In genomic region chr11:133990501-133990900, GRCh38 we compare ENCODE assay signal across 21 cellular contexts. TPM values are rescaled to one million over a fixed set of nuclear protein-coding genes. Genes with fewer than 3 reads are reported as not detected.
DNase-seq lines count a peak whose midpoint lies in the region; ATAC-seq and TF ChIP-seq lines count a peak whose summit lies in the region.
"Had no signal": no experiment of that assay in that cellular context is flagged by ENCODE, and none has a peak within 500 bp of the region (broad histone marks: within the 10 kb centered on the region; RNA-seq: fewer than 3 reads in every experiment).

No MANE protein-coding gene starts in this region.

- H3K27me3 Mint-ChIP-seq in activated CD8-positive, alpha-beta T cell treated with anti-CD3 and anti-CD28 coated beads, Interleukin-2, amount 10 ng/mL, durations not matched to agents 7 days and 5 days (ENCODE audit: low read depth) = no peaks in the 10 kb centered on the region
- H3K27me3 Mint-ChIP-seq in activated CD8-positive, alpha-beta T cell treated with anti-CD3 and anti-CD28 coated beads for 36 hours = no peaks in the 10 kb centered on the region

- ATAC-seq in activated CD8-positive, alpha-beta T cell treated with anti-CD3 and anti-CD28 coated beads, Interleukin-2, amount 10 ng/mL, durations not matched to agents 7 days and 5 days = no peak
- no peak for ATAC-seq in activated CD8-positive, alpha-beta T cell treated with anti-CD3 and anti-CD28 coated beads for 36 hours
- no peak for ATAC-seq in sciatic nerve
- ATAC-seq: A549, GM23338, HCT116 had no signal

- no peaks in the 10 kb centered on the region for H3K9me3 Mint-ChIP-seq in activated CD8-positive, alpha-beta T cell treated with anti-CD3 and anti-CD28 coated beads, Interleukin-2, amount 10 ng/mL, durations not matched to agents 7 days and 5 days (ENCODE audit: insufficient read depth)
- H3K9me3 Mint-ChIP-seq in activated CD8-positive, alpha-beta T cell treated with anti-CD3 and anti-CD28 coated beads for 36 hours = no peaks in the 10 kb centered on the region
- H3K9me3 Mint-ChIP-seq: CD4-positive, CD25-positive, alpha-beta regulatory T cell; CD8-positive, alpha-beta T cell; GM23338; H9 had no signal

- H3K9ac ChIP-seq in BLaER1 = no peak overlapping the region

- no peaks in the 10 kb centered on the region for H3K36me3 Mint-ChIP-seq in activated CD8-positive, alpha-beta T cell treated with anti-CD3 and anti-CD28 coated beads, Interleukin-2, amount 10 ng/mL, durations not matched to agents 7 days and 5 days (ENCODE audit: low read depth)
- H3K36me3 Mint-ChIP-seq in activated CD8-positive, alpha-beta T cell treated with anti-CD3 and anti-CD28 coated beads for 36 hours (ENCODE audit: low read depth) = no peaks in the 10 kb centered on the region
- H3K36me3 Mint-ChIP-seq: CD4-positive, CD25-positive, alpha-beta regulatory T cell; CD8-positive, alpha-beta T cell had no signal

- H3K4me1 Mint-ChIP-seq in activated CD8-positive, alpha-beta T cell treated with anti-CD3 and anti-CD28 coated beads, Interleukin-2, amount 10 ng/mL, durations not matched to agents 7 days and 5 days (ENCODE audit: low read depth) = peaks cover 25% of the 10 kb centered on the region
- peaks cover 15% of the 10 kb centered on the region for H3K4me1 Mint-ChIP-seq in activated CD8-positive, alpha-beta T cell treated with anti-CD3 and anti-CD28 coated beads for 36 hours (ENCODE audit: low read depth)

- POLR2A ChIA-PET in activated CD8-positive, alpha-beta T cell treated with anti-CD3 and anti-CD28 coated beads, Interleukin-2, amount 10 ng/mL, durations not matched to agents 7 days and 5 days (lab: Charles Lee) = no interaction called here
- POLR2A ChIA-PET in activated CD8-positive, alpha-beta T cell treated with anti-CD3 and anti-CD28 coated beads for 36 hours (lab: Charles Lee) = no interaction called here

- peak overlapping the region; percentile 48; the same call in 1 of the 2 replicates for H3K27ac ChIP-seq in BLaER1
- peak overlapping the region; percentile 61 for H3K27ac ChIP-seq in KOPT-K1 (ENCODE audit: low read depth, low read length, poor library complexity, severe bottlenecking)
- H3K27ac ChIP-seq: A549, C4-2B had no signal

- no peaks in the 10 kb centered on the region for H3K9me3 ChIP-seq in BLaER1
- H3K9me3 ChIP-seq in KOPT-K1 (ENCODE audit: insufficient read depth, low read length, poor library complexity, severe bottlenecking) = no peaks in the 10 kb centered on the region
- H3K9me3 ChIP-seq: A549, BE2C had no signal

- H4K20me1 ChIP-seq in BLaER1 = no peaks in the 10 kb centered on the region

- H3K27ac Mint-ChIP-seq in activated CD8-positive, alpha-beta T cell treated with anti-CD3 and anti-CD28 coated beads, Interleukin-2, amount 10 ng/mL, durations not matched to agents 7 days and 5 days = peak overlapping the region; percentile 54
- no peak overlapping the region for H3K27ac Mint-ChIP-seq in activated CD8-positive, alpha-beta T cell treated with anti-CD3 and anti-CD28 coated beads for 36 hours
- H3K27ac Mint-ChIP-seq: CD8-positive, alpha-beta T cell; GM23338; H9 had no signal

- CTCF ChIA-PET in activated CD8-positive, alpha-beta T cell treated with anti-CD3 and anti-CD28 coated beads, Interleukin-2, amount 10 ng/mL, durations not matched to agents 7 days and 5 days (lab: Charles Lee) = interaction anchor here (0.6 kb wide), 1 partner anchor 40 kb away, joined by 3 read pairs; no protein-coding TSS in a partner anchor
- CTCF ChIA-PET in activated CD8-positive, alpha-beta T cell treated with anti-CD3 and anti-CD28 coated beads for 36 hours (lab: Charles Lee) = no interaction called here

- no peak overlapping the region for H3K4me3 ChIP-seq in BLaER1
- H3K4me3 ChIP-seq: A549, GM23338 had no signal

- H3K4me1 ChIP-seq in BLaER1 = peaks cover 77% of the 10 kb centered on the region
- H3K4me1 ChIP-seq: A549, BE2C, Caco-2 had no signal

- DNase-seq in activated CD8-positive, alpha-beta T cell treated with anti-CD3 and anti-CD28 coated beads, Interleukin-2, amount 10 ng/mL, durations not matched to agents 7 days and 5 days = no peak
- DNase-seq in activated CD8-positive, alpha-beta T cell treated with anti-CD3 and anti-CD28 coated beads for 36 hours = no peak
- no peak for DNase-seq in sciatic nerve (ENCODE audit: low spot score)
- DNase-seq in DMS153 (lab: John Stamatoyannopoulos, UW) = no peak
- DNase-seq: 8988T; ACHN; AML-193; BE2C; Caco-2; CD4-positive, CD25-positive, alpha-beta regulatory T cell; DMS79; EL; GDM1; H9 had no signal

- intact Hi-C loops in activated CD8-positive, alpha-beta T cell treated with anti-CD3 and anti-CD28 coated beads for 36 hours (cut with micrococcal nuclease) = no loop called here
- intact Hi-C loops in sciatic nerve (cut with DNase I) = no loop called here

- peak overlapping the region; percentile 80 for H3K4me2 ChIP-seq in BLaER1
- H3K4me2 ChIP-seq: A549, GM23338 had no signal

- H3K27me3 ChIP-seq in BLaER1 = no peaks in the 10 kb centered on the region
- H3K27me3 ChIP-seq: BE2C had no signal

- H3K36me3 ChIP-seq in BLaER1 (no peaks in the 10 kb centered on the region), KOPT-K1 (ENCODE audit: insufficient read depth, low read length) (no peaks in the 10 kb centered on the region)
- H3K36me3 ChIP-seq: BE2C had no signal

- no peak overlapping the region for H3K4me3 Mint-ChIP-seq in activated CD8-positive, alpha-beta T cell treated with anti-CD3 and anti-CD28 coated beads, Interleukin-2, amount 10 ng/mL, durations not matched to agents 7 days and 5 days
- H3K4me3 Mint-ChIP-seq in activated CD8-positive, alpha-beta T cell treated with anti-CD3 and anti-CD28 coated beads for 36 hours = no peak overlapping the region
- H3K4me3 Mint-ChIP-seq: CD4-positive, CD25-positive, alpha-beta regulatory T cell; CD8-positive, alpha-beta T cell; GM23338; H9 had no signal

- no peak for TF ChIP-seq CTCF in activated CD8-positive, alpha-beta T cell treated with anti-CD3 and anti-CD28 coated beads for 36 hours (IDR thresholded peaks at IDR 0.05)

RNA-seq across cellular contexts. Expression of gene IGSF9B, which starts 33.7 kb away (rescaled TPM):
- 100 to 1,000 TPM in 1 of 2 experiments, 10 to 100 TPM in 1; 96.3 to 118 TPM for total RNA-seq in activated CD8-positive, alpha-beta T cell treated with anti-CD3 and anti-CD28 coated beads, Interleukin-2, amount 10 ng/mL, durations not matched to agents 7 days and 5 days
- 100 to 1,000 TPM; 124 to 136 TPM for total RNA-seq in activated CD8-positive, alpha-beta T cell treated with anti-CD3 and anti-CD28 coated beads for 36 hours
- 13.5 TPM for total RNA-seq in sciatic nerve
